In genomic region chr7:5868928-5869341, GRCh38 we compare ENCODE assay signal across 13 cellular contexts. TPM values are rescaled to one million over a fixed set of nuclear protein-coding genes. Genes with fewer than 3 reads are reported as not detected.
DNase-seq lines count a peak whose midpoint lies in the region; ATAC-seq, FAIRE-seq and TF ChIP-seq lines count a peak whose summit lies in the region.
"Not testable (repeated sequence)": the region's sequence is repeated elsewhere in the genome, so short reads cannot be mapped to it uniquely, and the experiment has no call there.
"Had no signal": no experiment of that assay in that cellular context is flagged by ENCODE, and none has a peak within 500 bp of the region (broad histone marks: within the 10 kb centered on the region; RNA-seq: fewer than 3 reads in every experiment).

No MANE protein-coding gene starts in this region.

- H3K56ac ChIP-seq in IMR-90 (ENCODE audit: extremely low read depth, insufficient read depth, low read length), result not testable (repeated sequence)

- not testable (repeated sequence) for H3K9me3 Mint-ChIP-seq in Calu3 (ENCODE audit: low read depth, unreplicated experiment); neural crest cell

- H3K79me2 ChIP-seq in HepG2 (ENCODE audit: insufficient read depth, low read length), result not testable (repeated sequence)

- H2BK20ac ChIP-seq in IMR-90 (ENCODE audit: low read depth, low read length), result not testable (repeated sequence)

- not testable (repeated sequence) for H3K9me1 ChIP-seq in IMR-90 (ENCODE audit: insufficient read depth, low read length)

- not testable (repeated sequence) for H4K20me1 ChIP-seq in IMR-90 (ENCODE audit: insufficient read depth, low read length); HepG2 (ENCODE audit: insufficient read depth, low read length)

- not testable (repeated sequence) for H4K8ac ChIP-seq in IMR-90 (ENCODE audit: low read depth in 2 of 2, low read length in 2 of 2)

- not testable (repeated sequence) for H3K4ac ChIP-seq in IMR-90 (ENCODE audit: low read depth, low read length)

- POLR2A ChIA-PET in IMR-90 (lab: Charles Lee; ENCODE audit: unreplicated experiment), result not testable (repeated sequence)
- POLR2A ChIA-PET in HepG2 (lab: Yijun Ruan, JAX), result interaction anchor here (1.1 to 1.2 kb wide), 2 partner anchors 13 to 88 kb away, joined by 3 read pairs; partner anchors contain the start of gene RNF216

- H3K18ac ChIP-seq in IMR-90 (ENCODE audit: low read depth, low read length), result not testable (repeated sequence)

- not testable (repeated sequence) for TF ChIP-seq CTCF in Calu3 (IDR thresholded peaks at IDR 0.05; ENCODE audit: unreplicated experiment); IMR-90 (conservative IDR thresholded peaks at IDR 0.05; ENCODE audit: low read depth, low read length); body of pancreas (IDR thresholded peaks at IDR 0.05); foreskin keratinocyte (conservative IDR thresholded peaks at IDR 0.05); neural crest cell (conservative IDR thresholded peaks at IDR 0.05); spleen (IDR thresholded peaks at IDR 0.05 in 8 of 11, conservative IDR thresholded peaks at IDR 0.05 in 3 of 11)
- peak; percentile 74 for TF ChIP-seq CTCF in HepG2 (CRISPR knock-in tag; IDR thresholded peaks at IDR 0.05)

- H3K14ac ChIP-seq in IMR-90 (replicated peaks; ENCODE audit: low read depth, low read length), result not testable (repeated sequence)

- H3K27ac ChIP-seq in IMR-90 (ENCODE audit: insufficient read depth, low read length); body of pancreas; foreskin keratinocyte; spleen: not testable (repeated sequence)
- peak overlapping the region; percentile 48 for H3K27ac ChIP-seq in HepG2 (ENCODE audit: extremely low read length, insufficient read depth, low read length)

- H3K4me1 ChIP-seq in IMR-90 (ENCODE audit: control insufficient read depth, insufficient read depth, low read length); body of pancreas; foreskin keratinocyte; spleen: not testable (repeated sequence)
- H3K4me1 ChIP-seq in HepG2 (ENCODE audit: insufficient read depth, low read length), result peaks cover 32% of the 10 kb centered on the region

- H3K27me3 Mint-ChIP-seq in Calu3 (ENCODE audit: unreplicated experiment) (peaks cover 36% of the 10 kb centered on the region), neural crest cell (ENCODE audit: low read depth) (peaks cover 14% of the 10 kb centered on the region)

- not testable (repeated sequence) for H3K23ac ChIP-seq in IMR-90 (ENCODE audit: low read depth, low read length)

- in situ Hi-C loops in IMR-90 (cut with MboI; ENCODE audit: low sequenced_read_pairs), result loop anchor here (25.0 kb wide), 1 partner anchor 943 kb away; no protein-coding TSS in a partner anchor
- in situ Hi-C loops in HepG2 (cut with HindIII; ENCODE audit: extremely low pct_ligation_motif_present, low pct_unique_long_range_greater_than_20kb), result not testable (repeated sequence)

- CTCF ChIA-PET in Calu3 (lab: Charles Lee), result interaction anchor here (0.9 to 1.0 kb wide), 2 partner anchors 11 to 12 kb away, joined by 4 read pairs; no protein-coding TSS in a partner anchor
- CTCF ChIA-PET in IMR-90 (lab: Yijun Ruan, JAX); HepG2 (lab: Yijun Ruan, JAX; ENCODE audit: low intra/inter-chr PET ratio, low total read pairs): not testable (repeated sequence)

- not testable (repeated sequence) for H3K79me1 ChIP-seq in IMR-90 (ENCODE audit: low read depth in 1 of 2, low read length in 2 of 2)

- intact Hi-C loops in Calu3 (cut with micrococcal nuclease; ENCODE audit: unreplicated experiment); IMR-90 (cut with micrococcal nuclease); body of pancreas (cut with DNase I); HepG2 (cut with micrococcal nuclease; ENCODE audit: unreplicated experiment); spleen (cut with DNase I; ENCODE audit: low total_unique reads): not testable (repeated sequence)

- H4K5ac ChIP-seq in IMR-90 (ENCODE audit: low read depth, low read length), result not testable (repeated sequence)

- H3K27me3 ChIP-seq in IMR-90 (ENCODE audit: control insufficient read depth, insufficient read depth, low read length), result peaks cover 12% of the 10 kb centered on the region
- H3K27me3 ChIP-seq in body of pancreas; foreskin keratinocyte; HepG2 (ENCODE audit: control insufficient read depth in 1 of 2, insufficient read depth in 2 of 2, low read length in 2 of 2); spleen (replicated peaks in 1 of 7): not testable (repeated sequence)

- peak; percentile 53 for ATAC-seq in IMR-90 (ENCODE audit: low read depth)
- peak; percentile 38 for ATAC-seq in body of pancreas
- not testable (repeated sequence) for ATAC-seq in foreskin keratinocyte
- ATAC-seq in HepG2, result peak; percentile 93

- not testable (repeated sequence) for BruUV-seq in Calu3 (replicated peaks; lab: Mats Ljungman, UMichigan); IMR-90 (replicated peaks; lab: Mats Ljungman, UMichigan); HepG2 (replicated peaks; lab: Mats Ljungman, UMichigan)

- H3K4me1 Mint-ChIP-seq in Calu3 (ENCODE audit: low read depth, unreplicated experiment) (peaks cover 14% of the 10 kb centered on the region), neural crest cell (peaks cover 18% of the 10 kb centered on the region)

- no CpG with 5 or more reads among the region's 6 CpGs for WGBS in IMR-90 (ENCODE audit: extremely low coverage in 2 of 2, insufficient read length in 1 of 2), 2 experiments
- WGBS in body of pancreas, 2 donors, result 71 to 72% methylated on average over 6 of the region's 6 CpGs
- 0% methylated on average over 6 of the region's 6 CpGs for WGBS in HepG2 (ENCODE audit: low lambda C conversion rate)
- 82 to 93% (median 87%) methylated on average over 6 of the region's 6 CpGs for WGBS in spleen, 5 donors

- dilution Hi-C loops in IMR-90 (cut with HindIII; ENCODE audit: low sequenced_read_pairs, unreplicated experiment), result not testable (repeated sequence)

- H2AK5ac ChIP-seq in IMR-90 (ENCODE audit: low read depth, low read length), result not testable (repeated sequence)

- not testable (repeated sequence) for TF ChIP-seq RAD21 in IMR-90 (IDR thresholded peaks at IDR 0.05; ENCODE audit: low read length); HepG2 (CRISPR knock-in tag; IDR thresholded peaks at IDR 0.05)

- not testable (repeated sequence) for H3K9me3 ChIP-seq in IMR-90 (ENCODE audit: control insufficient read depth, insufficient read depth, low read length); body of pancreas; HepG2 (ENCODE audit: low read length); spleen

- H3K4me3 ChIP-seq in IMR-90 (ENCODE audit: insufficient read depth, low read depth, low read length); body of pancreas; HepG2 (replicated peaks in 1 of 3; ENCODE audit: insufficient read depth in 1 of 3, low read depth in 2 of 3, low read length in 3 of 3); spleen: not testable (repeated sequence)

- not testable (repeated sequence) for H3K36me3 Mint-ChIP-seq in Calu3 (ENCODE audit: insufficient read depth, unreplicated experiment); neural crest cell (ENCODE audit: low read depth)

- H4K91ac ChIP-seq in IMR-90 (ENCODE audit: insufficient read depth, low read depth, low read length), result not testable (repeated sequence)

- TF ChIP-seq POLR2A in IMR-90 (IDR thresholded peaks at IDR 0.05; ENCODE audit: low read depth, low read length); body of pancreas (IDR thresholded peaks at IDR 0.05); HepG2 (IDR thresholded peaks at IDR 0.05; ENCODE audit: insufficient read depth in 1 of 2, low read depth in 2 of 2, low read length in 2 of 2); spleen (IDR thresholded peaks at IDR 0.05): not testable (repeated sequence)

- DNase-seq in Calu3, result peak; percentile 48
- not testable (repeated sequence) for DNase-seq in IMR-90; neural crest cell (ENCODE audit: low read depth, low spot score)
- DNase-seq in SW480 (ENCODE audit: low spot score), result peak; percentile 54
- DNase-seq in body of pancreas, result peak in 2 of 4 donors; percentile 14 to 25
- peak; percentile 4 to 25 for DNase-seq in foreskin keratinocyte
- peak; percentile 87 for DNase-seq in HepG2 (ENCODE audit: low spot score)
- peak; percentile 21 for DNase-seq in spleen

- not testable (repeated sequence) for H2BK120ac ChIP-seq in IMR-90 (ENCODE audit: low read depth, low read length)

- H2BK15ac ChIP-seq in IMR-90 (ENCODE audit: low read depth, low read length), result not testable (repeated sequence)

- FAIRE-seq in HepG2 (lab: Jason Lieb, UNC), result peak; percentile 37

- H2BK5ac ChIP-seq in IMR-90 (ENCODE audit: low read depth, low read length, poor library complexity, severe bottlenecking), result not testable (repeated sequence)

- not testable (repeated sequence) for TF ChIP-seq EP300 in HepG2 (IDR thresholded peaks at IDR 0.05; ENCODE audit: low read depth in 2 of 2, low read length in 2 of 2); HepG2 (CRISPR knock-in tag; IDR thresholded peaks at IDR 0.05; ENCODE audit: borderline replicate concordance)

- not testable (repeated sequence) for H3K9ac ChIP-seq in IMR-90 (ENCODE audit: low read depth, low read length); HepG2 (ENCODE audit: insufficient read depth, low read depth, low read length)

- H3K36me3 ChIP-seq in IMR-90 (ENCODE audit: control insufficient read depth, insufficient read depth, low read length); body of pancreas (replicated peaks in 1 of 2; ENCODE audit: insufficient read depth in 1 of 2, low read depth in 2 of 2); HepG2 (replicated peaks in 1 of 2; ENCODE audit: control insufficient read depth in 1 of 2, insufficient read depth in 2 of 2, low read length in 2 of 2); spleen: not testable (repeated sequence)

- not testable (repeated sequence) for H3K4me2 ChIP-seq in IMR-90 (ENCODE audit: low read depth, low read length)
- peak overlapping the region; percentile 55 for H3K4me2 ChIP-seq in HepG2 (ENCODE audit: low read depth, low read length)

- H3K27ac Mint-ChIP-seq in Calu3 (ENCODE audit: unreplicated experiment), result not testable (repeated sequence)
- H3K27ac Mint-ChIP-seq in neural crest cell (ENCODE audit: unreplicated experiment), result peak overlapping the region; percentile 78

- H3K4me3 Mint-ChIP-seq in Calu3 (ENCODE audit: low read depth, unreplicated experiment); neural crest cell: not testable (repeated sequence)

- H2AFZ ChIP-seq in IMR-90 (replicated peaks; ENCODE audit: low read length, poor library complexity); HepG2 (ENCODE audit: low read length): not testable (repeated sequence)

- not testable (repeated sequence) for H2AK9ac ChIP-seq in IMR-90 (replicated peaks; ENCODE audit: low read depth, low read length, poor library complexity)

RNA-seq across cellular contexts. Expression of gene OCM, which starts 11.7 kb away (rescaled TPM):
- total RNA-seq in Calu3 (2022), result not detected in 2 replicates
- total RNA-seq in IMR-90 (2012; rRNA removed), result not detected in 2 replicates
- not detected in 2 replicates for polyA plus RNA-seq in IMR-90 (2012; rRNA removed)
- not detected in 2 replicates for polyA plus RNA-seq in IMR-90 (2012; cell fraction: cytosol; rRNA removed)
- not detected in 2 replicates for polyA plus RNA-seq in IMR-90 (2012; cell fraction: nucleus; rRNA removed; ENCODE audit: low replicate concordance)
- not detected for total RNA-seq in body of pancreas
- total RNA-seq in foreskin keratinocyte, result not detected in 2 replicates
- polyA plus RNA-seq in foreskin keratinocyte, result not detected in 2 replicates
- total RNA-seq in HepG2 (2016; rRNA removed; fragmentation: Illumina TruSeq; extraction: Trizol), result not detected in 2 replicates
- not detected in 2 replicates for total RNA-seq in HepG2 (2016; cell fraction: cytosol; rRNA removed; fragmentation: Illumina TruSeq; extraction: Trizol; ENCODE audit: low read depth)
- total RNA-seq in HepG2 (2016; cell fraction: insoluble cytoplasmic fraction; rRNA removed; fragmentation: Illumina TruSeq; extraction: Trizol), result not detected in 2 replicates
- not detected in 2 replicates for total RNA-seq in HepG2 (2016; cell fraction: membrane; rRNA removed; fragmentation: Illumina TruSeq; extraction: Trizol)
- total RNA-seq in HepG2 (2016; cell fraction: nucleus; rRNA removed; fragmentation: Illumina TruSeq; extraction: Trizol), result not detected in 2 replicates
- polyA plus RNA-seq in HepG2 (2011; rRNA removed), result not detected in 2 replicates
- not detected in 2 replicates for polyA plus RNA-seq in HepG2 (2011; cell fraction: cytosol; rRNA removed)
- not detected in 2 replicates for polyA plus RNA-seq in HepG2 (2011; cell fraction: nucleus; rRNA removed)
- not detected in 2 replicates for polyA plus RNA-seq in HepG2 (2012)
- polyA plus RNA-seq in HepG2 (2016; cell fraction: cytosol; fragmentation: Illumina TruSeq; extraction: Trizol; ENCODE audit: low read depth), result not detected in 2 replicates
- polyA plus RNA-seq in HepG2 (2016; cell fraction: insoluble cytoplasmic fraction; fragmentation: Illumina TruSeq; extraction: Trizol; ENCODE audit: low read depth), result not detected in 2 replicates
- polyA plus RNA-seq in HepG2 (2016; cell fraction: membrane; fragmentation: Illumina TruSeq; extraction: Trizol; ENCODE audit: low read depth), result not detected in 2 replicates
- not detected in 2 replicates for polyA plus RNA-seq in HepG2 (2016; cell fraction: nucleus; fragmentation: Illumina TruSeq; extraction: Trizol; ENCODE audit: insufficient read depth, low read depth)
- polyA minus RNA-seq in HepG2 (2011; rRNA and poly(A)+ RNA removed; ENCODE audit: low replicate concordance), result not detected in 2 replicates
- not detected in 2 replicates for polyA minus RNA-seq in HepG2 (2011; cell fraction: cytosol; rRNA and poly(A)+ RNA removed)
- not detected in 2 replicates for polyA minus RNA-seq in HepG2 (2011; cell fraction: nucleus; rRNA and poly(A)+ RNA removed)
- not detected in 2 replicates for total RNA-seq in neural crest cell
- 1 to 10 TPM in 1 of 7 donors, under 1 TPM in 3, not detected in 3; 0.70 to 1.1 (median 0.85) TPM for total RNA-seq in spleen
- 1 to 10 TPM; 1.1 to 2.9 (median 1.8) TPM for polyA plus RNA-seq in spleen
- total RNA-seq: A673, G401, H9, HFFc6 had no signal
- polyA plus RNA-seq: BJ had no signal

RNA-seq across cellular contexts. Expression of gene CCZ1, which starts 29.6 kb away (rescaled TPM):
- total RNA-seq in Calu3 (2022) (138 and 144 TPM in 2 replicates), IMR-90 (2012; rRNA removed) (28.7 and 40.3 TPM in 2 replicates), body of pancreas (10 to 100 TPM; 16.5 to 43.8 TPM), foreskin keratinocyte (81.5 and 91.2 TPM in 2 replicates), HepG2 (2016; rRNA removed; fragmentation: Illumina TruSeq; extraction: Trizol) (66.7 and 74.3 TPM in 2 replicates), neural crest cell (86.4 and 88.7 TPM in 2 replicates), spleen (10 to 100 TPM; 43.5 to 78.0 (median 65.9) TPM)
- polyA plus RNA-seq in IMR-90 (2012; rRNA removed) (20.5 and 25.4 TPM in 2 replicates), foreskin keratinocyte (87.2 and 95.0 TPM in 2 replicates), HepG2 (2011; rRNA removed) (17.4 and 19.1 TPM in 2 replicates), spleen (10 to 100 TPM; 31.6 to 61.0 (median 37.4) TPM)
- 6.6 and 8.2 TPM in 2 replicates for polyA plus RNA-seq in IMR-90 (2012; cell fraction: cytosol; rRNA removed)
- polyA plus RNA-seq in IMR-90 (2012; cell fraction: nucleus; rRNA removed; ENCODE audit: low replicate concordance), result 5.9 and 25.6 TPM in 2 replicates
- total RNA-seq in HepG2 (2016; cell fraction: cytosol; rRNA removed; fragmentation: Illumina TruSeq; extraction: Trizol; ENCODE audit: low read depth), result 42.1 and 45.3 TPM in 2 replicates
- total RNA-seq in HepG2 (2016; cell fraction: insoluble cytoplasmic fraction; rRNA removed; fragmentation: Illumina TruSeq; extraction: Trizol), result 64.1 and 73.6 TPM in 2 replicates
- total RNA-seq in HepG2 (2016; cell fraction: membrane; rRNA removed; fragmentation: Illumina TruSeq; extraction: Trizol), result 56.0 and 59.1 TPM in 2 replicates
- total RNA-seq in HepG2 (2016; cell fraction: nucleus; rRNA removed; fragmentation: Illumina TruSeq; extraction: Trizol), result 31.5 and 34.1 TPM in 2 replicates
- 9.8 and 15.1 TPM in 2 replicates for polyA plus RNA-seq in HepG2 (2011; cell fraction: cytosol; rRNA removed)
- polyA plus RNA-seq in HepG2 (2011; cell fraction: nucleus; rRNA removed), result 8.6 and 10.9 TPM in 2 replicates
- polyA plus RNA-seq in HepG2 (2012), result 25.2 and 26.6 TPM in 2 replicates
- 25.2 and 27.9 TPM in 2 replicates for polyA plus RNA-seq in HepG2 (2016; cell fraction: cytosol; fragmentation: Illumina TruSeq; extraction: Trizol; ENCODE audit: low read depth)
- polyA plus RNA-seq in HepG2 (2016; cell fraction: insoluble cytoplasmic fraction; fragmentation: Illumina TruSeq; extraction: Trizol; ENCODE audit: low read depth), result 74.2 and 75.3 TPM in 2 replicates
- 35.9 and 47.0 TPM in 2 replicates for polyA plus RNA-seq in HepG2 (2016; cell fraction: membrane; fragmentation: Illumina TruSeq; extraction: Trizol; ENCODE audit: low read depth)
- 49.0 and 53.4 TPM in 2 replicates for polyA plus RNA-seq in HepG2 (2016; cell fraction: nucleus; fragmentation: Illumina TruSeq; extraction: Trizol; ENCODE audit: insufficient read depth, low read depth)
- polyA minus RNA-seq in HepG2 (2011; rRNA and poly(A)+ RNA removed; ENCODE audit: low replicate concordance), result 7.3 and 29.4 TPM in 2 replicates
- polyA minus RNA-seq in HepG2 (2011; cell fraction: cytosol; rRNA and poly(A)+ RNA removed), result 10.6 and 13.7 TPM in 2 replicates
- 22.0 and 28.0 TPM in 2 replicates for polyA minus RNA-seq in HepG2 (2011; cell fraction: nucleus; rRNA and poly(A)+ RNA removed)
